In genomic region chr3:138174421-138175122, GRCh38 we compare ENCODE assay signal across 1 cellular context.
TF ChIP-seq lines count a peak whose summit lies in the region.

Gene DBR1, minus strand, starts transcription at chr3:138174921. Its CDS starts 126 bp downstream, at chr3:138174795.

TF ChIP-seq in HepG2, 621 proteins besides CTCF, POLR2A, EP300 and RAD21 (continued from another document and continues in another):
- TF ChIP-seq ZNF768 (CRISPR knock-in tag; IDR thresholded peaks at IDR 0.05) (peak; percentile 98), HNRNPUL1 (IDR thresholded peaks at IDR 0.05; ENCODE audit: low read depth, low read length) (no peak), RAD51 (IDR thresholded peaks at IDR 0.05; ENCODE audit: borderline replicate concordance) (no peak), NCOA2 (CRISPR knock-in tag; IDR thresholded peaks at IDR 0.05) (no peak; the same call in 1 of the 2 replicates), RERE (CRISPR knock-in tag; IDR thresholded peaks at IDR 0.05; ENCODE audit: low read depth) (0 out of 2 replicates have a peak, but pooled peaks have one; percentile 34), ZBTB33 (CRISPR knock-in tag; IDR thresholded peaks at IDR 0.05) (0 out of 2 replicates have a peak, but pooled peaks have one; percentile 17), AGO1 (IDR thresholded peaks at IDR 0.05; ENCODE audit: low read depth, low read length, poor library complexity, severe bottlenecking) (no peak), ZNF264 (CRISPR knock-in tag; IDR thresholded peaks at IDR 0.05) (no peak), ZNF574 (CRISPR knock-in tag; IDR thresholded peaks at IDR 0.05) (peak; percentile 76), CBFB (CRISPR knock-in tag; IDR thresholded peaks at IDR 0.05) (no peak), TAF1 (CRISPR knock-in tag; IDR thresholded peaks at IDR 0.05) (peak; percentile 90), E2F2 (CRISPR knock-in tag; IDR thresholded peaks at IDR 0.05; ENCODE audit: borderline replicate concordance) (no peak), HNF1A (IDR thresholded peaks at IDR 0.05; ENCODE audit: low read depth) (no peak), HNF1A (CRISPR knock-in tag; IDR thresholded peaks at IDR 0.05; ENCODE audit: borderline replicate concordance) (no peak), STAT6 (CRISPR knock-in tag; IDR thresholded peaks at IDR 0.05; ENCODE audit: borderline replicate concordance) (no peak), ONECUT2 (CRISPR knock-in tag; IDR thresholded peaks at IDR 0.05) (no peak), ZSCAN31 (CRISPR knock-in tag; IDR thresholded peaks at IDR 0.05; ENCODE audit: low read depth) (peak; percentile 58; the same call in 1 of the 2 replicates), ZNF660 (CRISPR knock-in tag; IDR thresholded peaks at IDR 0.05; ENCODE audit: borderline replicate concordance, low read depth) (no peak), ZNF280D (CRISPR knock-in tag; IDR thresholded peaks at IDR 0.05) (peak; percentile 83), XRCC5 (optimal IDR thresholded peaks at IDR 0.05; ENCODE audit: low read length) (peak; percentile 46), ZNF83 (CRISPR knock-in tag; IDR thresholded peaks at IDR 0.05; ENCODE audit: borderline replicate concordance) (no peak), ZNF530 (CRISPR knock-in tag; IDR thresholded peaks at IDR 0.05; ENCODE audit: low read depth) (no peak), ZSCAN25 (CRISPR knock-in tag; IDR thresholded peaks at IDR 0.05) (peak; percentile 90), MYNN (CRISPR knock-in tag; IDR thresholded peaks at IDR 0.05; ENCODE audit: low read depth) (no peak; the same call in 1 of the 2 replicates), CBX5 (CRISPR knock-in tag; IDR thresholded peaks at IDR 0.05; ENCODE audit: borderline replicate concordance) (peak; percentile 52; the same call in 1 of the 2 replicates), HOXA9 (CRISPR knock-in tag; IDR thresholded peaks at IDR 0.05; ENCODE audit: borderline replicate concordance) (no peak), ZNF234 (CRISPR knock-in tag; conservative IDR thresholded peaks at IDR 0.05) (no peak), SP1 (IDR thresholded peaks at IDR 0.05) (no peak), SP1 (CRISPR knock-in tag; IDR thresholded peaks at IDR 0.05) (no peak), ZFP36L2 (CRISPR knock-in tag; IDR thresholded peaks at IDR 0.05) (no peak), ZNF839 (CRISPR knock-in tag; IDR thresholded peaks at IDR 0.05; ENCODE audit: borderline replicate concordance) (no peak), GPBP1L1 (CRISPR knock-in tag; IDR thresholded peaks at IDR 0.05) (no peak), ZFP62 (CRISPR knock-in tag; IDR thresholded peaks at IDR 0.05) (no peak)
